1 cellular context compared by ENCODE assay signal in the genomic region with DNA sequence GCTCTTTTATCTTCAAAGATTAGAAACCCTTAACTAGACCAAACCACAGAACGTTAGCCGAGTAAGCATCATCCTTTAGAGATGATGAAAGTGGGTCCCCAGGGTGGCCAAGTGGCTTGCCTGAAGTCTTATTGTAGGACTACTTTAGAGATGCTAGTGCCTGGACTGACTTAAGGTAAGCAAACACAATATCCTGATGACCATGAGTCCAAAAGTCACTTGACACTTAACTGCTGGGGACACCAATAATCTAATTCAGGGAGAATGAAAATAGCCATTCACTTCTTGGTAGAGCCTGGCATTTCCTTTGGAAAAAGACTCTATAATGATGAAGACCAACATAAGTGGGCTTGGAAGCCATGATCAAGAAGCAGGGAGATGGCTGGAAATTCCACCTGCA.
TF ChIP-seq lines count a peak whose summit lies in the region.

No MANE protein-coding gene starts in this region.

TF ChIP-seq in HepG2, 621 proteins besides CTCF, POLR2A, EP300 and RAD21 (continued from another document):
- TF ChIP-seq, protein P1, sequence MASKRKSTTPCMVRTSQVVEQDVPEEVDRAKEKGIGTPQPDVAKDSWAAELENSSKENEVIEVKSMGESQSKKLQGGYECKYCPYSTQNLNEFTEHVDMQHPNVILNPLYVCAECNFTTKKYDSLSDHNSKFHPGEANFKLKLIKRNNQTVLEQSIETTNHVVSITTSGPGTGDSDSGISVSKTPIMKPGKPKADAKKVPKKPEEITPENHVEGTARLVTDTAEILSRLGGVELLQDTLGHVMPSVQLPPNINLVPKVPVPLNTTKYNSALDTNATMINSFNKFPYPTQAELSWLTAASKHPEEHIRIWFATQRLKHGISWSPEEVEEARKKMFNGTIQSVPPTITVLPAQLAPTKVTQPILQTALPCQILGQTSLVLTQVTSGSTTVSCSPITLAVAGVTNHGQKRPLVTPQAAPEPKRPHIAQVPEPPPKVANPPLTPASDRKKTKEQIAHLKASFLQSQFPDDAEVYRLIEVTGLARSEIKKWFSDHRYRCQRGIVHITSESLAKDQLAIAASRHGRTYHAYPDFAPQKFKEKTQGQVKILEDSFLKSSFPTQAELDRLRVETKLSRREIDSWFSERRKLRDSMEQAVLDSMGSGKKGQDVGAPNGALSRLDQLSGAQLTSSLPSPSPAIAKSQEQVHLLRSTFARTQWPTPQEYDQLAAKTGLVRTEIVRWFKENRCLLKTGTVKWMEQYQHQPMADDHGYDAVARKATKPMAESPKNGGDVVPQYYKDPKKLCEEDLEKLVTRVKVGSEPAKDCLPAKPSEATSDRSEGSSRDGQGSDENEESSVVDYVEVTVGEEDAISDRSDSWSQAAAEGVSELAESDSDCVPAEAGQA (IDR thresholded peaks at IDR 0.05; ENCODE audit: low read depth) = no peak
- TF ChIP-seq, protein P1 (CRISPR knock-in tag; IDR thresholded peaks at IDR 0.05; ENCODE audit: borderline replicate concordance) = no peak
- no peak for TF ChIP-seq XBP1 (CRISPR knock-in tag; IDR thresholded peaks at IDR 0.05)
- no peak for TF ChIP-seq NR2C2 (CRISPR knock-in tag; IDR thresholded peaks at IDR 0.05; ENCODE audit: borderline replicate concordance)
